ENCODE assay signal across 29 cellular contexts in genomic region chr11:42138454-42138853, GRCh38.
"Had no signal": no experiment of that assay in that cellular context is flagged by ENCODE, and none has a peak within 500 bp of the region (broad histone marks: within the 10 kb centered on the region; RNA-seq: fewer than 3 reads in every experiment).

No MANE protein-coding gene starts in this region.

- H3K4me3 ChIP-seq: stomach, suprapubic skin, testis, thoracic aorta, thyroid gland, tibial artery, tibial nerve, transverse colon, upper lobe of left lung, upper lobe of right lung, uterus, vagina had no signal

- H3K4me1 Mint-ChIP-seq: stimulated activated effector memory CD8-positive, alpha-beta T cell treated with anti-CD3 and anti-CD28 coated beads, Interleukin-12 subunit alpha, Interleukin-12 subunit beta, amount 100 ng/mL, for 72 hours; stimulated activated memory B cell treated with anti-CD40 and anti-IgM and Interleukin-4, amounts not matched to agents 10 μg/mL and 1 μg/mL and 100 μg/mL, for 72 hours; stimulated activated naive B cell treated with anti-CD40 and anti-IgM and Interleukin-4, amounts not matched to agents 10 μg/mL and 1 μg/mL and 100 μg/mL, for 72 hours; stimulated activated naive CD8-positive, alpha-beta T cell treated with anti-CD3 and anti-CD28 coated beads, Interleukin-15, amount 100 ng/mL, for 72 hours had no signal

- H3K36me3 ChIP-seq: stomach, suprapubic skin, thoracic aorta, thyroid gland, tibial artery, tibial nerve, transverse colon, upper lobe of left lung, upper lobe of right lung, uterus, vagina had no signal

- H3K27ac Mint-ChIP-seq: stimulated activated effector memory CD8-positive, alpha-beta T cell treated with anti-CD3 and anti-CD28 coated beads, Interleukin-12 subunit alpha, Interleukin-12 subunit beta, amount 100 ng/mL, for 72 hours; stimulated activated memory B cell treated with anti-CD40 and anti-IgM and Interleukin-4, amounts not matched to agents 10 μg/mL and 1 μg/mL and 100 μg/mL, for 72 hours; stimulated activated naive B cell treated with anti-CD40 and anti-IgM and Interleukin-4, amounts not matched to agents 10 μg/mL and 1 μg/mL and 100 μg/mL, for 72 hours; stimulated activated naive CD8-positive, alpha-beta T cell treated with anti-CD3 and anti-CD28 coated beads, Interleukin-15, amount 100 ng/mL, for 72 hours; stimulated activated naive CD8-positive, alpha-beta T cell treated with anti-CD3 and anti-CD28 coated beads, Interleukin-15, Interleukin-2, amounts not matched to agents 100 ng/mL and 50 ng/mL, for 24 hours; type B pancreatic cell had no signal

- FAIRE-seq: urothelium cell line had no signal

- H3K4me1 ChIP-seq: stomach, suprapubic skin, testis, thyroid gland, tibial artery, tibial nerve, transverse colon, upper lobe of left lung, upper lobe of right lung, uterus, vagina had no signal

- H3K4me3 Mint-ChIP-seq: stimulated activated effector memory CD8-positive, alpha-beta T cell treated with anti-CD3 and anti-CD28 coated beads, Interleukin-12 subunit alpha, Interleukin-12 subunit beta, amount 100 ng/mL, for 72 hours; stimulated activated memory B cell treated with anti-CD40 and anti-IgM and Interleukin-4, amounts not matched to agents 10 μg/mL and 1 μg/mL and 100 μg/mL, for 72 hours; stimulated activated naive B cell treated with anti-CD40 and anti-IgM and Interleukin-4, amounts not matched to agents 10 μg/mL and 1 μg/mL and 100 μg/mL, for 72 hours; stimulated activated naive CD8-positive, alpha-beta T cell treated with anti-CD3 and anti-CD28 coated beads, Interleukin-15, amount 100 ng/mL, for 72 hours; stimulated activated naive CD8-positive, alpha-beta T cell treated with anti-CD3 and anti-CD28 coated beads, Interleukin-15, Interleukin-2, amounts not matched to agents 100 ng/mL and 50 ng/mL, for 24 hours; type B pancreatic cell had no signal

- H3K27me3 Mint-ChIP-seq: stimulated activated memory B cell treated with anti-CD40 and anti-IgM and Interleukin-4, amounts not matched to agents 10 μg/mL and 1 μg/mL and 100 μg/mL, for 72 hours; stimulated activated naive B cell treated with anti-CD40 and anti-IgM and Interleukin-4, amounts not matched to agents 10 μg/mL and 1 μg/mL and 100 μg/mL, for 72 hours; stimulated activated naive CD8-positive, alpha-beta T cell treated with anti-CD3 and anti-CD28 coated beads, Interleukin-15, amount 100 ng/mL, for 72 hours; stimulated activated naive CD8-positive, alpha-beta T cell treated with anti-CD3 and anti-CD28 coated beads, Interleukin-15, Interleukin-2, amounts not matched to agents 100 ng/mL and 50 ng/mL, for 24 hours; type B pancreatic cell had no signal

- H3K9me3 Mint-ChIP-seq: type B pancreatic cell had no signal

- DNase-seq: stimulated activated CD4-positive, alpha-beta T cell treated with anti-CD3 and anti-CD28 coated beads, Interleukin-2, amount 100 ng/mL, for 48 hours; stimulated activated CD4-positive, alpha-beta T cell treated with anti-CD3 and anti-CD28 coated beads, Interleukin-4, amount 100 ng/mL, for 1 hour; stimulated activated CD4-positive, alpha-beta T cell treated with anti-CD3 and anti-CD28 coated beads, Interleukin-4, amount 100 ng/mL, for 24 hours; stimulated activated CD4-positive, alpha-beta T cell treated with anti-CD3 and anti-CD28 coated beads, Interleukin-4, amount 100 ng/mL, for 4 hours; stimulated activated CD8-positive, alpha-beta memory T cell treated with anti-CD3 and anti-CD28 coated beads, Interleukin-4, amount 100 ng/mL, for 48 hours; stimulated activated naive B cell treated with anti-CD40 and anti-IgM and Interleukin-4, amounts not matched to agents 10 μg/mL and 1 μg/mL and 100 μg/mL, for 72 hours; stimulated activated naive CD4-positive, alpha-beta T cell; stimulated activated naive CD4-positive, alpha-beta T cell treated with Interleukin-2 at 50 U/mL for 16 hours; stimulated activated naive CD8-positive, alpha-beta T cell treated with anti-CD3 and anti-CD28 coated beads, Interleukin-15, amount 100 ng/mL, for 72 hours; stimulated activated naive CD8-positive, alpha-beta T cell treated with anti-CD3 and anti-CD28 coated beads, Interleukin-15, Interleukin-2, amounts not matched to agents 100 U/mL and 50 U/mL, for 24 hours; stomach; substantia nigra; testis; thyroid gland; tibial artery; transverse colon; trophoblast cell; upper lobe of left lung; upper lobe of right lung; uterus had no signal

- H3K27ac ChIP-seq: stomach, suprapubic skin, testis, thoracic aorta, thyroid gland, tibial artery, tibial nerve, transverse colon, upper lobe of left lung, upper lobe of right lung, uterus, vagina had no signal

- H3K27me3 ChIP-seq: stomach, suprapubic skin, testis, thyroid gland, tibial artery, tibial nerve, transverse colon, upper lobe of left lung, upper lobe of right lung, uterus, vagina had no signal

- H3K36me3 Mint-ChIP-seq: stimulated activated effector memory CD8-positive, alpha-beta T cell treated with anti-CD3 and anti-CD28 coated beads, Interleukin-12 subunit alpha, Interleukin-12 subunit beta, amount 100 ng/mL, for 72 hours; stimulated activated memory B cell treated with anti-CD40 and anti-IgM and Interleukin-4, amounts not matched to agents 10 μg/mL and 1 μg/mL and 100 μg/mL, for 72 hours; stimulated activated naive B cell treated with anti-CD40 and anti-IgM and Interleukin-4, amounts not matched to agents 10 μg/mL and 1 μg/mL and 100 μg/mL, for 72 hours; type B pancreatic cell had no signal

- H3K9me3 ChIP-seq: suprapubic skin, testis, thoracic aorta, thyroid gland, tibial artery, tibial nerve, transverse colon, upper lobe of left lung, upper lobe of right lung, uterus, vagina had no signal

- ATAC-seq: stimulated activated effector memory CD8-positive, alpha-beta T cell treated with anti-CD3 and anti-CD28 coated beads, Interleukin-12 subunit alpha, Interleukin-12 subunit beta, amount 100 ng/mL, for 72 hours; stimulated activated memory B cell treated with anti-CD40 and anti-IgM and Interleukin-4, amounts not matched to agents 10 μg/mL and 1 μg/mL and 100 μg/mL, for 72 hours; stimulated activated naive B cell treated with anti-CD40 and anti-IgM and Interleukin-4, amounts not matched to agents 10 μg/mL and 1 μg/mL and 100 μg/mL, for 72 hours; stimulated activated naive CD8-positive, alpha-beta T cell treated with anti-CD3 and anti-CD28 coated beads, Interleukin-15, amount 100 ng/mL, for 72 hours; stimulated activated naive CD8-positive, alpha-beta T cell treated with anti-CD3 and anti-CD28 coated beads, Interleukin-15, Interleukin-2, amounts not matched to agents 100 U/mL and 50 U/mL, for 24 hours; upper lobe of right lung had no signal
